8 cellular contexts compared by ENCODE assay signal in the genomic region with DNA sequence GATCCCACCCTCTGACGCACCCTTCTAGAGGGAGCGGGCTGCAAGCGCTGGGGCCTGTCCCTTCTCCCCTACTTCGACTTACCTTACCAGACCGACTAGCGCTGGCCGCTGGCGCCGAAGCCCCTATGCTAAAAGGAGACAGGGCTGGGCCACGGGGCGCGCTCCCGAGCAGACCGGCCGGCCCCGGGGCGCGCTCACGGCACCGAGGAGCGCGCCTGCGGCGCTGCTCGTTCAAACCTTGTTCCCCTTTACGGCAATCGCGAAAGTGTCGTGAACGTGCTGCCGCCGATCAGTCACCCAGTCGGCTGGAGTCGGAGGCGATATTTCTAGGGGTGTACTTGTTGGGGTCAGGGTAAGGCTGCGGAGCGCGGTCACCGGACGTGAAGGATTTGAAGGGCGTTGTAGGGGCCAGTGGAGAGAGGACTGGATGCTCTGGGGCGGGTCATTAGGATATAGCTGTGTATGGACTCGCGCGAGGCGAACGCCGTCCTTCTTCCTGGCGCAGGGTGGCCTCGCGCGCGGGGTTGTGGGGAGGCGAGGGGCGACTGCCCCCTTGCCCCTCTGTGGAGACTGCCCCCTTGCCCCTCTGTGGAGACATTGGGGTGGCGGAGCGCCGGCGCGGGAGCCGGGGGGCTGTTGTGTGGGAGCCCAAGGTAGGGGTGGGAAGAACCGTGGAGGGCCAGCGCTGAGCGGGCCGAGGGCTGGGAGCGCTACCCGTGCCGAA. TPM values are rescaled to one million over a fixed set of nuclear protein-coding genes. Genes with fewer than 3 reads are reported as not detected.
DNase-seq lines count a peak whose midpoint lies in the region; ATAC-seq and TF ChIP-seq lines count a peak whose summit lies in the region.

A gene (plus strand): TSS at position 268 of the 724 bp plus-strand sequence. CDS start 7,492 bp downstream, outside the sequence.
A gene (minus strand): TSS at position 138 of the 724 bp plus-strand sequence. CDS start 8,539 bp downstream, outside the sequence.

- TF ChIP-seq CTCF in WERI-Rb-1 (IDR thresholded peaks at IDR 0.05; ENCODE audit: low read depth, low read length) (no peak), breast epithelium (IDR thresholded peaks at IDR 0.05) (no peak)

- H3K27me3 ChIP-seq in WERI-Rb-1 (ENCODE audit: insufficient read depth, low read depth, severe bottlenecking) (no peaks in the 10 kb centered on the region), breast epithelium (no peaks in the 10 kb centered on the region)

- DNase-seq in ACHN (peak; percentile 93), NCI-H2196 (lab: John Stamatoyannopoulos, UW; ENCODE audit: unreplicated experiment) (peak; percentile 96), WERI-Rb-1 (peak; percentile 97), breast epithelium (ENCODE audit: low spot score in 2 of 2) (peak; percentile 86 to 90), iPS-NIHi11 (ENCODE audit: low spot score) (peak; percentile 98)

- H3K9me3 ChIP-seq in WERI-Rb-1 (ENCODE audit: severe bottlenecking) (no peaks in the 10 kb centered on the region), breast epithelium (no peaks in the 10 kb centered on the region)

- ATAC-seq in GM18870 (IDR thresholded peaks at IDR 0.05; ENCODE audit: unreplicated experiment), result peak; percentile 60
- peak; percentile 63 for ATAC-seq in HG03135 (IDR thresholded peaks at IDR 0.05; ENCODE audit: unreplicated experiment)

- intact Hi-C loops in breast epithelium (cut with DNase I; ENCODE audit: low total_unique reads), result no loop called here

- peaks cover 22% of the 10 kb centered on the region for H3K36me3 ChIP-seq in WERI-Rb-1
- H3K36me3 ChIP-seq in breast epithelium, result no peaks in the 10 kb centered on the region

- peak; percentile 11 for TF ChIP-seq POLR2A in breast epithelium (IDR thresholded peaks at IDR 0.05)

- peaks cover 0 to 14% of the 10 kb centered on the region in 2 donors for H3K4me1 ChIP-seq in breast epithelium

- in situ Hi-C loops in ACHN (cut with HindIII; ENCODE audit: low pct_ligation_motif_present, low pct_unique_long_range_greater_than_20kb, low sequenced_read_pairs), result no loop called here

- H3K4me3 ChIP-seq in WERI-Rb-1 (ENCODE audit: low read depth, low read length) (peak within 1 kb of the TSS; percentile 86), breast epithelium (peak within 1 kb of the TSS; percentile 88 to 96 (median 93)), skin epidermis (peak within 1 kb of the TSS; percentile 69 to 95 (median 86))

- H3K27ac ChIP-seq in WERI-Rb-1 (peak within 1 kb of the TSS; percentile 93), breast epithelium (peak within 1 kb of the TSS; percentile 94 to 97), skin epidermis (peak within 1 kb of the TSS; percentile 90 to 99 (median 96))

RNA-seq across cellular contexts. Expression of the first gene that starts in this region (rescaled TPM):
- 10 to 100 TPM; 49.8 to 67.7 (median 62.5) TPM for total RNA-seq in breast epithelium

RNA-seq across cellular contexts. Expression of the second gene that starts in this region (rescaled TPM):
- 100 to 1,000 TPM in 1 of 3 donors, 10 to 100 TPM in 2; 51.5 to 122 (median 74.5) TPM for total RNA-seq in breast epithelium

Comparison
In these comparisons a context has a peak if more than half of its experiments do, and no peak if none do; other contexts are left out.
1. Peak in every context shown above with its lines: DNase-seq, ATAC-seq, H3K4me3 ChIP-seq and H3K27ac ChIP-seq.